33 cellular contexts compared by ENCODE assay signal in the genomic region with DNA sequence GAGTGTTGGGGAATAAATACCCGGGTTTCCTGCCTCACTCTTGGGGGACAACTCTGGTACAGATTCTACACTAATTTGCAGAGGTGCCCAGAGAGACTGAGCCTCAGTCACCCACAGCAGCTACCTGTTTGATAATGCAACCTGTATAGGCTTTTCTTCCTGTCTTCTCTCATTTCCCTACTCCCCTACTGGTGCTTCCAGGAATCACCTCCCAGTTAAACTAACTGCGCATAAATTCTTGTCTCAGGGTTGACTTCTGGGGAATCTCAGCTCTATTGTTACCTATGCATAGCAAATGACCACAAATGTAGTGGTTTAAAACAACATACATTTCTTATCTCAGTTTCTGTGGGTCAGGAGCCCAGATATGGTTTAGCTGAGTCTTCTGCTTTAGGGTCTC. TPM values are rescaled to one million over a fixed set of nuclear protein-coding genes. Genes with fewer than 3 reads are reported as not detected.
DNase-seq lines count a peak whose midpoint lies in the region; ATAC-seq and TF ChIP-seq lines count a peak whose summit lies in the region.
"Had no signal": no experiment of that assay in that cellular context is flagged by ENCODE, and none has a peak within 500 bp of the region (broad histone marks: within the 10 kb centered on the region; RNA-seq: fewer than 3 reads in every experiment).

No MANE protein-coding gene starts in this region.

- 88% methylated on average over 2 of the region's 2 CpGs for WGBS in hepatocyte (ENCODE audit: low lambda C conversion rate, missing lambda C conversion rate)

- H2AFZ ChIP-seq in hepatocyte = no peak overlapping the region

- H3K27ac Mint-ChIP-seq in Caco-2 (ENCODE audit: unreplicated experiment) = no peak overlapping the region
- H3K27ac Mint-ChIP-seq in HFFc6 = no peak overlapping the region
- H3K27ac Mint-ChIP-seq in progenitor cell of endocrine pancreas = no peak overlapping the region
- H3K27ac Mint-ChIP-seq: activated naive CD8-positive, alpha-beta T cell treated with anti-CD3 and anti-CD28 coated beads, Interleukin-2, amount 10 ng/mL, durations not matched to agents 7 days and 5 days; CD4-positive, alpha-beta T cell; IgD-negative memory B cell; nephron had no signal

- ATAC-seq in GM18861 (IDR thresholded peaks at IDR 0.05; ENCODE audit: unreplicated experiment) = no peak
- ATAC-seq: activated T-cell treated with anti-CD3 and anti-CD28 coated beads, Interleukin-2, amount 50 U/mL, for 4 hours; foreskin keratinocyte; GM12878; heart left ventricle; pancreas; upper lobe of right lung had no signal

- H3K9me2 ChIP-seq in hepatocyte (replicated peaks; ENCODE audit: insufficient read depth) = no peaks in the 10 kb centered on the region

- H3K9me3 ChIP-seq in Caco-2 = no peaks in the 10 kb centered on the region
- H3K9me3 ChIP-seq in hepatocyte (ENCODE audit: low read depth) = no peaks in the 10 kb centered on the region
- H3K9me3 ChIP-seq: colonic mucosa, heart left ventricle, pancreas, right atrium auricular region, suprapubic skin, upper lobe of right lung had no signal

- H3K36me3 Mint-ChIP-seq in Caco-2 (ENCODE audit: insufficient read depth, unreplicated experiment) (no peaks in the 10 kb centered on the region), HFFc6 (ENCODE audit: low read depth) (no peaks in the 10 kb centered on the region), progenitor cell of endocrine pancreas (ENCODE audit: insufficient read depth) (no peaks in the 10 kb centered on the region)
- H3K36me3 Mint-ChIP-seq: activated naive CD8-positive, alpha-beta T cell treated with anti-CD3 and anti-CD28 coated beads, Interleukin-2, amount 10 ng/mL, durations not matched to agents 7 days and 5 days; IgD-negative memory B cell had no signal

- intact Hi-C loops in Caco-2 (cut with micrococcal nuclease; ENCODE audit: unreplicated experiment) = no loop called here

- H3K4me1 ChIP-seq in Caco-2 (no peaks in the 10 kb centered on the region), hepatocyte (ENCODE audit: insufficient read depth) (no peaks in the 10 kb centered on the region)
- H3K4me1 ChIP-seq: colonic mucosa, foreskin keratinocyte, heart left ventricle, pancreas, right atrium auricular region, suprapubic skin, upper lobe of right lung had no signal

- H3K27me3 Mint-ChIP-seq in Caco-2 (ENCODE audit: insufficient read depth, unreplicated experiment) (peaks cover 16% of the 10 kb centered on the region), HFFc6 (ENCODE audit: insufficient read depth) (peaks cover 11% of the 10 kb centered on the region; the same call in 1 of the 2 replicates), progenitor cell of endocrine pancreas (peaks cover 9% of the 10 kb centered on the region)

- POLR2A ChIA-PET in Caco-2 (lab: Charles Lee) = no interaction called here

- H4K20me1 ChIP-seq in hepatocyte (ENCODE audit: insufficient read depth, poor library complexity, severe bottlenecking) = no peaks in the 10 kb centered on the region

- H3K27ac ChIP-seq in hepatocyte = no peak overlapping the region
- H3K27ac ChIP-seq: colonic mucosa, foreskin keratinocyte, heart left ventricle, pancreas, right atrium auricular region, suprapubic skin, upper lobe of right lung had no signal

- DNase-seq in Caco-2 = no peak
- DNase-seq in HFFc6 = no peak
- DNase-seq in epithelial cell of esophagus (ENCODE audit: low read depth) = no peak
- DNase-seq in progenitor cell of endocrine pancreas (ENCODE audit: low spot score, unreplicated experiment) = no peak
- no peak for DNase-seq in NCI-H524 (lab: John Stamatoyannopoulos, UW)
- DNase-seq in hepatocyte (ENCODE audit: low spot score) = no peak
- DNase-seq: activated CD4-positive, CD25-positive, alpha-beta regulatory T cell; activated gamma-delta T cell; activated naive CD8-positive, alpha-beta T cell treated with anti-CD3 and anti-CD28 coated beads, Interleukin-2, amount 10 ng/mL, durations not matched to agents 7 days and 5 days; activated T-cell treated with anti-CD3 and anti-CD28 coated beads, Interleukin-2, amount 50 U/mL, for 4 hours; aorta; CD4-positive, alpha-beta T cell; colonic mucosa; effector CD4-positive, alpha-beta T cell; EL; foreskin keratinocyte; HCEC 1CT; heart left ventricle; NCI-H510A; pancreas; stimulated activated naive CD4-positive, alpha-beta T cell treated with Interleukin-2 at 50 U/mL for 16 hours; upper lobe of right lung had no signal

- no peak overlapping the region for H3K4me2 ChIP-seq in hepatocyte
- H3K4me2 ChIP-seq: smooth muscle cell had no signal

- no peaks in the 10 kb centered on the region for H3K4me1 Mint-ChIP-seq in Caco-2 (ENCODE audit: low read depth, unreplicated experiment)
- H3K4me1 Mint-ChIP-seq in HFFc6 (ENCODE audit: low read depth) = no peaks in the 10 kb centered on the region
- H3K4me1 Mint-ChIP-seq in progenitor cell of endocrine pancreas (ENCODE audit: low read depth) = no peaks in the 10 kb centered on the region
- H3K4me1 Mint-ChIP-seq: nephron had no signal

- H3K27me3 ChIP-seq in Caco-2 (replicated peaks; ENCODE audit: control insufficient read depth, insufficient read depth, low read length) (no peaks in the 10 kb centered on the region; the same call in 1 of the 2 replicates), hepatocyte (peaks cover 5% of the 10 kb centered on the region)
- H3K27me3 ChIP-seq: colonic mucosa, pancreas, right atrium auricular region had no signal

- H3K9me3 Mint-ChIP-seq in Caco-2 (ENCODE audit: unreplicated experiment) (no peaks in the 10 kb centered on the region), HFFc6 (no peaks in the 10 kb centered on the region), progenitor cell of endocrine pancreas (ENCODE audit: low read depth) (no peaks in the 10 kb centered on the region)
- H3K9me3 Mint-ChIP-seq: activated naive CD8-positive, alpha-beta T cell treated with anti-CD3 and anti-CD28 coated beads, Interleukin-2, amount 10 ng/mL, durations not matched to agents 7 days and 5 days; activated T-cell treated with anti-CD3 and anti-CD28 coated beads, Interleukin-2, amount 50 U/mL, for 4 hours; CD4-positive, alpha-beta T cell; nephron had no signal

- H3K36me3 ChIP-seq in Caco-2 (ENCODE audit: control insufficient read depth, insufficient read depth, low read length) = no peaks in the 10 kb centered on the region
- no peaks in the 10 kb centered on the region for H3K36me3 ChIP-seq in hepatocyte (replicated peaks; ENCODE audit: insufficient read depth, low read depth)
- H3K36me3 ChIP-seq: colonic mucosa, heart left ventricle, pancreas, right atrium auricular region, suprapubic skin, upper lobe of right lung had no signal

- no peak overlapping the region for H3K4me3 ChIP-seq in Caco-2 (ENCODE audit: low read depth, low read length)
- H3K4me3 ChIP-seq in epithelial cell of esophagus (ENCODE audit: low read length) = no peak overlapping the region
- H3K4me3 ChIP-seq in hepatocyte = no peak overlapping the region
- H3K4me3 ChIP-seq: colonic mucosa, GM12878, lung, pancreas, right atrium auricular region, smooth muscle cell, suprapubic skin, upper lobe of right lung had no signal

- BruUV-seq in Caco-2 (replicated peaks; lab: Mats Ljungman, UMichigan) = no TSS peak

- H3K4me3 Mint-ChIP-seq in Caco-2 (ENCODE audit: unreplicated experiment) = no peak overlapping the region
- no peak overlapping the region for H3K4me3 Mint-ChIP-seq in HFFc6
- no peak overlapping the region for H3K4me3 Mint-ChIP-seq in progenitor cell of endocrine pancreas (ENCODE audit: low read depth)
- H3K4me3 Mint-ChIP-seq: activated naive CD8-positive, alpha-beta T cell treated with anti-CD3 and anti-CD28 coated beads, Interleukin-2, amount 10 ng/mL, durations not matched to agents 7 days and 5 days; activated T-cell treated with anti-CD3 and anti-CD28 coated beads, Interleukin-2, amount 50 U/mL, for 4 hours; CD4-positive, alpha-beta T cell; IgD-negative memory B cell; nephron had no signal

- CTCF ChIA-PET in Caco-2 (lab: Charles Lee) = interaction anchor here (0.6 kb wide), 1 partner anchor 149 kb away, joined by 3 read pairs; no protein-coding TSS in a partner anchor

- no peaks in the 10 kb centered on the region for H3K79me2 ChIP-seq in hepatocyte

- TF ChIP-seq CTCF in Caco-2 (IDR thresholded peaks at IDR 0.05; ENCODE audit: insufficient read depth in 1 of 2, low read depth in 1 of 2, low read length in 1 of 2, severe bottlenecking in 1 of 2, unreplicated experiment in 1 of 2) (peak; percentile 27 to 39), HFFc6 (IDR thresholded peaks at IDR 0.05) (peak; percentile 30), epithelial cell of esophagus (IDR thresholded peaks at IDR 0.05; ENCODE audit: insufficient read depth, low read depth, low read length, missing control alignments) (peak; percentile 20), progenitor cell of endocrine pancreas (IDR thresholded peaks at IDR 0.05; ENCODE audit: unreplicated experiment) (peak; percentile 18), hepatocyte (IDR thresholded peaks at IDR 0.05; ENCODE audit: poor library complexity) (no peak)

RNA-seq across cellular contexts. Expression of a gene that starts 11.3 kb away (rescaled TPM):
- total RNA-seq in Caco-2 (2022) (not detected in 2 replicates), progenitor cell of endocrine pancreas (not detected in 2 replicates), hepatocyte (not detected in 2 replicates)
- total RNA-seq in HFFc6 (2021; fragmentation: NEBNext Ultra II Directional; extraction: Animal tissue kit (Norgen Biotek cat#: 25700)) = not detected
- polyA plus RNA-seq in hepatocyte = not detected in 2 replicates
- total RNA-seq: activated naive CD8-positive, alpha-beta T cell treated with anti-CD3 and anti-CD28 coated beads, Interleukin-2, amount 10 ng/mL, durations not matched to agents 7 days and 5 days; aorta; CD4-positive, alpha-beta T cell; colonic mucosa; foreskin keratinocyte; heart left ventricle; mucosa of gallbladder; OCI-LY7; pancreas; right atrium auricular region; smooth muscle cell; suprapubic skin had no signal
- polyA plus RNA-seq: aorta, esophagus, foreskin keratinocyte, heart left ventricle, IgD-negative memory B cell, lung, pancreas, smooth muscle cell had no signal

RNA-seq across cellular contexts. Expression of a gene that starts 25.8 kb away (rescaled TPM):
- total RNA-seq in Caco-2 (2022) (not detected in 2 replicates), progenitor cell of endocrine pancreas (38.0 and 38.7 TPM in 2 replicates), hepatocyte (9.2 and 12.6 TPM in 2 replicates)
- 1 to 10 TPM in 5 of 6 experiments, under 1 TPM in 1; 0.87 to 1.6 (median 1.2) TPM for total RNA-seq in HFFc6 (2021; fragmentation: NEBNext Ultra II Directional; extraction: Animal tissue kit (Norgen Biotek cat#: 25700))
- polyA plus RNA-seq in hepatocyte = 6.3 and 8.8 TPM in 2 replicates
- total RNA-seq: OCI-LY7 had no signal
- polyA plus RNA-seq: IgD-negative memory B cell had no signal
